Comparison of ENCODE assay signal across 9 cellular contexts in genomic region chr11:64165482-64165841, GRCh38. TPM values are rescaled to one million over a fixed set of nuclear protein-coding genes. Genes with fewer than 3 reads are reported as not detected.
A peak's percentile ranks its signal among the peaks of the same experiment; 100 is the strongest.
DNase-seq lines count a peak whose midpoint lies in the region; ATAC-seq, FAIRE-seq and TF ChIP-seq lines count a peak whose summit lies in the region.
"Had no signal": no experiment of that assay in that cellular context is flagged by ENCODE, and none has a peak within 500 bp of the region (broad histone marks: within the 10 kb centered on the region; RNA-seq: fewer than 3 reads in every experiment).

No MANE protein-coding gene starts in this region.

- H3K36me3 ChIP-seq in Panc1 (ENCODE audit: control insufficient read depth, insufficient read depth, low read length) (no peaks in the 10 kb centered on the region), ectodermal cell (ENCODE audit: control insufficient read depth, insufficient read depth, low read length) (no peaks in the 10 kb centered on the region)

- no TSS peak for BruUV-seq in Panc1 (replicated peaks; lab: Mats Ljungman, UMichigan)

- DNase-seq in activated T-cell treated with anti-CD3 and anti-CD28 coated beads, Interleukin-2, amount 50 U/mL, for 24 hours, result no peak
- DNase-seq in activated T-cell treated with anti-CD3 and anti-CD28 coated beads for 4 hours (no peak), Panc1 (ENCODE audit: low read depth, low spot score) (no peak), naive B cell (no peak), H54 (ENCODE audit: insufficient read length, low spot score) (no peak), retina (no peak)

- FAIRE-seq in H54 (lab: Jason Lieb, UNC), result no peak
- FAIRE-seq: endometrium had no signal

- TF ChIP-seq POLR2A in H54 (IDR thresholded peaks at IDR 0.05; ENCODE audit: low read depth, low read length), result no peak

- H3K27me3 ChIP-seq in Panc1 (ENCODE audit: control insufficient read depth, insufficient read depth, low read length) (no peaks in the 10 kb centered on the region), ectodermal cell (ENCODE audit: control insufficient read depth, insufficient read depth, low read length, poor library complexity, severe bottlenecking) (peaks cover 26% of the 10 kb centered on the region)

- H3K4me3 Mint-ChIP-seq in activated T-cell treated with anti-CD3 and anti-CD28 coated beads, Interleukin-2, amount 50 U/mL, for 24 hours, result peak overlapping the region; percentile 91
- H3K4me3 Mint-ChIP-seq in naive B cell, result peak overlapping the region in 5 of 8 donors; percentile 84 to 93 (median 88)

- peaks cover 19% of the 10 kb centered on the region for H3K36me3 Mint-ChIP-seq in activated T-cell treated with anti-CD3 and anti-CD28 coated beads, Interleukin-2, amount 50 U/mL, for 24 hours (ENCODE audit: low read depth)
- H3K36me3 Mint-ChIP-seq in naive B cell, result no peaks in the 10 kb centered on the region

- no peaks in the 10 kb centered on the region for H3K27me3 Mint-ChIP-seq in activated T-cell treated with anti-CD3 and anti-CD28 coated beads, Interleukin-2, amount 50 U/mL, for 24 hours
- no peaks in the 10 kb centered on the region for H3K27me3 Mint-ChIP-seq in naive B cell

- no peak for TF ChIP-seq CTCF in Panc1 (IDR thresholded peaks at IDR 0.05)

- POLR2A ChIA-PET in Panc1 (lab: Charles Lee), result no interaction called here

- ATAC-seq in Panc1 (peak; percentile 45), naive B cell (ENCODE audit: low read depth in 2 of 2) (peak in 1 of 2 donors; percentile 31), GM18519 (IDR thresholded peaks at IDR 0.05; ENCODE audit: low FRiP score, unreplicated experiment) (no peak)

- H3K9me3 ChIP-seq in Panc1 (ENCODE audit: control insufficient read depth, insufficient read depth, low read depth, low read length), result no peaks in the 10 kb centered on the region
- no peaks in the 10 kb centered on the region for H3K9me3 ChIP-seq in ectodermal cell (ENCODE audit: control insufficient read depth, low read length)

- 8% methylated on average over 32 of the region's 32 CpGs for WGBS in ectodermal cell, 2 experiments

- H3K27ac Mint-ChIP-seq in activated T-cell treated with anti-CD3 and anti-CD28 coated beads, Interleukin-2, amount 50 U/mL, for 24 hours, result no peak overlapping the region
- peak overlapping the region in 1 of 6 donors; percentile 66 for H3K27ac Mint-ChIP-seq in naive B cell

- peaks cover 22% of the 10 kb centered on the region for H3K4me1 Mint-ChIP-seq in activated T-cell treated with anti-CD3 and anti-CD28 coated beads, Interleukin-2, amount 50 U/mL, for 24 hours (ENCODE audit: low read depth)
- peaks cover 11 to 19% (median 13%) of the 10 kb centered on the region in 3 donors for H3K4me1 Mint-ChIP-seq in naive B cell

- no peaks in the 10 kb centered on the region for H3K9me3 Mint-ChIP-seq in activated T-cell treated with anti-CD3 and anti-CD28 coated beads, Interleukin-2, amount 50 U/mL, for 24 hours
- no peaks in the 10 kb centered on the region for H3K9me3 Mint-ChIP-seq in naive B cell

- in situ Hi-C loops in Panc1 (cut with HindIII; ENCODE audit: low pct_unique_long_range_greater_than_20kb, low sequenced_read_pairs), result no loop called here

- H3K4me3 ChIP-seq in Panc1 (ENCODE audit: low read depth in 2 of 2, low read length in 2 of 2) (peak overlapping the region; percentile 61 to 74), ectodermal cell (ENCODE audit: insufficient read depth, low read depth, low read length) (peak overlapping the region; percentile 37)

- intact Hi-C loops in Panc1 (cut with micrococcal nuclease; ENCODE audit: unreplicated experiment), result no loop called here

- H3K27ac ChIP-seq in Panc1 (ENCODE audit: low read length), result peak overlapping the region; percentile 41; the same call in 1 of the 2 replicates
- no peak overlapping the region for H3K27ac ChIP-seq in ectodermal cell (ENCODE audit: insufficient read depth, low read depth, low read length, poor library complexity, severe bottlenecking)

- CTCF ChIA-PET in Panc1 (lab: Charles Lee), result interaction anchor here (0.5 to 0.7 kb wide), 2 partner anchors 76 to 349 kb away, joined by 3 to 4 read pairs; partner anchors contain the start of gene FKBP2

- H3K4me1 ChIP-seq in Panc1 (ENCODE audit: control insufficient read depth, insufficient read depth, low read length), result peaks cover 11% of the 10 kb centered on the region
- H3K4me1 ChIP-seq in ectodermal cell (ENCODE audit: control insufficient read depth, insufficient read depth, low read length), result peaks cover 5% of the 10 kb centered on the region

RNA-seq across cellular contexts. Expression of gene MACROD1, which starts 0.5 kb away (rescaled TPM):
- 16.8 TPM for total RNA-seq in Panc1 (2021; ENCODE audit: unreplicated experiment)
- polyA plus RNA-seq in Panc1 (2012; ENCODE audit: insufficient read length), result 40.6 TPM
- 10.8 TPM for polyA plus RNA-seq in ectodermal cell (2013, experiment 1 of 4)
- polyA plus RNA-seq in ectodermal cell (2013, experiment 2 of 4), result 15.4 TPM
- 20.7 TPM for polyA plus RNA-seq in ectodermal cell (2013, experiment 3 of 4)
- 27.6 TPM for polyA plus RNA-seq in ectodermal cell (2013, experiment 4 of 4)
- 1 to 10 TPM; 1.5 to 7.0 (median 3.2) TPM for polyA plus RNA-seq in naive B cell (ENCODE audit: low read depth in 6 of 6)

RNA-seq across cellular contexts. Expression of gene STIP1, which starts 20.5 kb away (rescaled TPM):
- total RNA-seq in Panc1 (2021; ENCODE audit: unreplicated experiment), result 344 TPM
- polyA plus RNA-seq in Panc1 (2012; ENCODE audit: insufficient read length), result 434 TPM
- polyA plus RNA-seq in ectodermal cell (2013, experiment 1 of 4), result 271 TPM
- polyA plus RNA-seq in ectodermal cell (2013, experiment 2 of 4), result 244 TPM
- polyA plus RNA-seq in ectodermal cell (2013, experiment 3 of 4), result 213 TPM
- 225 TPM for polyA plus RNA-seq in ectodermal cell (2013, experiment 4 of 4)
- polyA plus RNA-seq in naive B cell (ENCODE audit: low read depth in 6 of 6), result 10 to 100 TPM; 26.3 to 92.4 (median 63.3) TPM

RNA-seq across cellular contexts. Expression of gene FERMT3, which starts 41.1 kb away (rescaled TPM):
- total RNA-seq in Panc1 (2021; ENCODE audit: unreplicated experiment), result 2.9 TPM
- polyA plus RNA-seq in Panc1 (2012; ENCODE audit: insufficient read length), result 2.1 TPM
- polyA plus RNA-seq in ectodermal cell (2013, experiment 1 of 4), result 0.72 TPM
- polyA plus RNA-seq in ectodermal cell (2013, experiment 2 of 4), result 1.9 TPM
- 0.64 TPM for polyA plus RNA-seq in ectodermal cell (2013, experiment 3 of 4)
- polyA plus RNA-seq in ectodermal cell (2013, experiment 4 of 4), result 0.69 TPM
- polyA plus RNA-seq in naive B cell (ENCODE audit: low read depth in 6 of 6), result 100 to 1,000 TPM in 5 of 6 donors, 10 to 100 TPM in 1; 98.6 to 148 (median 118) TPM
